In genomic region chr5:80231243-80231642, GRCh38 we compare ENCODE assay signal across 1 cellular context.
TF ChIP-seq lines count a peak whose summit lies in the region.

No MANE protein-coding gene starts in this region.

TF ChIP-seq in GM23338, 12 proteins besides CTCF, POLR2A, EP300 and RAD21 (continued from another document):
- TF ChIP-seq ZNF462 (CRISPR knock-in tag; IDR thresholded peaks at IDR 0.05) (no peak), JUNB (IDR thresholded peaks at IDR 0.05; ENCODE audit: unreplicated experiment) (no peak), ZNF114 (CRISPR knock-in tag; IDR thresholded peaks at IDR 0.05) (no peak), EZH2phosphoT487 (IDR thresholded peaks at IDR 0.05; ENCODE audit: unreplicated experiment) (no peak), POLR2AphosphoS5 (IDR thresholded peaks at IDR 0.05; ENCODE audit: low read depth) (no peak), ZNF331 (CRISPR knock-in tag; IDR thresholded peaks at IDR 0.05; ENCODE audit: low read depth) (no peak), REST (IDR thresholded peaks at IDR 0.05; ENCODE audit: unreplicated experiment) (no peak)
TF ChIP-seq in GM23338: peak in this region for 0.
